Comparison of ENCODE assay signal across 28 cellular contexts in the genomic region with DNA sequence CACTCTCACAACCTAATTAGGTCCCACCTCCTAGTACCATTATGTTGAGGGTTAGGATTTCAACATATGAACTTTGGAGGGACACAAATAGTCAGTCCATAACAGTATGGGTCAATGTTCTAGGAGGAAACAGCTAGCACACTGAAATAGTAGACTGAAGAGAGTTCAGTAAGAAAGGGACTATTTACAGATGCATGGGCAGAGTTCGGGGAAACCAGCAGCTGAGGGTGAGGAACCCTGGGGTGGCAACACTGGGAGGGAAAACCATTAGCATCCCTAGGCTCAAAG.
"Had no signal": no experiment of that assay in that cellular context is flagged by ENCODE, and none has a peak within 500 bp of the region (broad histone marks: within the 10 kb centered on the region; RNA-seq: fewer than 3 reads in every experiment).

No MANE protein-coding gene starts in this region.

- H3K9ac ChIP-seq: KMS-11 had no signal

- H2AFZ ChIP-seq: PC-9 had no signal

- H3K4me1 ChIP-seq: body of pancreas, breast epithelium had no signal

- H3K9me3 ChIP-seq: body of pancreas had no signal

- FAIRE-seq: astrocyte, RCC 7860 had no signal

- H3K4me3 Mint-ChIP-seq: activated CD4-positive, alpha-beta T cell treated with anti-CD3 and anti-CD28 coated beads, Interleukin-2, amount 10 ng/mL, durations not matched to agents 24 days and 14 days; activated CD8-positive, alpha-beta T cell treated with anti-CD3 and anti-CD28 coated beads, Interleukin-2, amount 10 ng/mL, durations not matched to agents 7 days and 5 days; activated naive CD4-positive, alpha-beta T cell treated with anti-CD3 and anti-CD28 coated beads, Interleukin-2, amount 50 U/mL, for 24 hours; activated naive CD8-positive, alpha-beta T cell treated with anti-CD3 and anti-CD28 coated beads, Interleukin-2, amount 10 ng/mL, durations not matched to agents 7 days and 5 days; activated T-cell treated with anti-CD3 and anti-CD28 coated beads, Interleukin-2, amount 50 U/mL, for 24 hours had no signal

- ATAC-seq: activated CD8-positive, alpha-beta T cell treated with anti-CD3 and anti-CD28 coated beads, Interleukin-2, amount 10 ng/mL, durations not matched to agents 7 days and 5 days; body of pancreas had no signal

- H3K36me3 ChIP-seq: breast epithelium, WERI-Rb-1 had no signal

- H3K27ac Mint-ChIP-seq: activated CD4-positive, alpha-beta T cell treated with anti-CD3 and anti-CD28 coated beads, Interleukin-2, amount 10 ng/mL, durations not matched to agents 24 days and 14 days; activated CD8-positive, alpha-beta T cell treated with anti-CD3 and anti-CD28 coated beads, Interleukin-2, amount 10 ng/mL, durations not matched to agents 7 days and 5 days; activated naive CD4-positive, alpha-beta T cell treated with anti-CD3 and anti-CD28 coated beads, Interleukin-2, amount 50 U/mL, for 24 hours; activated naive CD8-positive, alpha-beta T cell treated with anti-CD3 and anti-CD28 coated beads, Interleukin-2, amount 10 ng/mL, durations not matched to agents 7 days and 5 days; activated T-cell treated with anti-CD3 and anti-CD28 coated beads, Interleukin-2, amount 50 U/mL, for 24 hours; activated T-helper 2 cell treated with anti-CD3 and anti-CD28 coated beads, Interferon-gamma antibody, Interleukin-2, Interleukin-4, amounts not matched to agents 10 μg/mL and 5 μg/mL and 100 μg/mL, durations not matched to agents 14 hours and 24 hours and 36 hours had no signal

- H3K4me2 ChIP-seq: KMS-11, PC-9 had no signal

- H3K4me1 Mint-ChIP-seq: activated CD4-positive, alpha-beta T cell treated with anti-CD3 and anti-CD28 coated beads, Interleukin-2, amount 10 ng/mL, durations not matched to agents 24 days and 14 days; activated naive CD4-positive, alpha-beta T cell treated with anti-CD3 and anti-CD28 coated beads, Interleukin-2, amount 50 U/mL, for 24 hours had no signal

- H3K27me3 Mint-ChIP-seq: activated naive CD8-positive, alpha-beta T cell treated with anti-CD3 and anti-CD28 coated beads, Interleukin-2, amount 10 ng/mL, durations not matched to agents 7 days and 5 days had no signal

- H3K4me3 ChIP-seq: body of pancreas, breast epithelium, PC-9 had no signal

- H3K27me3 ChIP-seq: body of pancreas, breast epithelium had no signal

- H3K9me3 Mint-ChIP-seq: activated T-cell treated with anti-CD3 and anti-CD28 coated beads, Interleukin-2, amount 50 U/mL, for 24 hours; activated T-helper 2 cell treated with anti-CD3 and anti-CD28 coated beads, Interferon-gamma antibody, Interleukin-2, Interleukin-4, amounts not matched to agents 10 μg/mL and 5 μg/mL and 100 μg/mL, durations not matched to agents 14 hours and 24 hours and 36 hours had no signal

- DNase-seq: activated CD4-positive, alpha-beta T cell treated with anti-CD3 and anti-CD28 coated beads, Interleukin-2, amount 10 ng/mL, durations not matched to agents 24 days and 14 days; activated CD4-positive, alpha-beta T cell treated with anti-CD3 and anti-CD28 coated beads, Interleukin-2, amount 50 U/mL, for 48 hours; activated CD8-positive, alpha-beta T cell treated with anti-CD3 and anti-CD28 coated beads, Interleukin-2, amount 10 ng/mL, durations not matched to agents 7 days and 5 days; activated gamma-delta T cell; activated naive CD4-positive, alpha-beta T cell treated with Interleukin-2 at 50 U/mL for 16 hours; activated naive CD8-positive, alpha-beta T cell treated with anti-CD3 and anti-CD28 coated beads, Interleukin-2, amount 10 ng/mL, durations not matched to agents 7 days and 5 days; activated T-cell treated with anti-CD3 and anti-CD28 coated beads, Interleukin-2, amount 50 U/mL, for 24 hours; caudate nucleus; cerebellar nuclear complex; NCI-H1417; NCI-H187; NCI-H2107; NCI-H226; NCI-H510A; PC-9; SW 1271; T-helper 1 cell; T-helper 2 cell; T-helper 9 cell; WERI-Rb-1 had no signal

- H3K27ac ChIP-seq: body of pancreas, breast epithelium, KMS-11, PC-9, RWPE1, WERI-Rb-1 had no signal

- H3K36me3 Mint-ChIP-seq: activated naive CD4-positive, alpha-beta T cell treated with anti-CD3 and anti-CD28 coated beads, Interleukin-2, amount 50 U/mL, for 24 hours; activated naive CD8-positive, alpha-beta T cell treated with anti-CD3 and anti-CD28 coated beads, Interleukin-2, amount 10 ng/mL, durations not matched to agents 7 days and 5 days had no signal
